ENCODE assay signal across 9 cellular contexts in the genomic region with DNA sequence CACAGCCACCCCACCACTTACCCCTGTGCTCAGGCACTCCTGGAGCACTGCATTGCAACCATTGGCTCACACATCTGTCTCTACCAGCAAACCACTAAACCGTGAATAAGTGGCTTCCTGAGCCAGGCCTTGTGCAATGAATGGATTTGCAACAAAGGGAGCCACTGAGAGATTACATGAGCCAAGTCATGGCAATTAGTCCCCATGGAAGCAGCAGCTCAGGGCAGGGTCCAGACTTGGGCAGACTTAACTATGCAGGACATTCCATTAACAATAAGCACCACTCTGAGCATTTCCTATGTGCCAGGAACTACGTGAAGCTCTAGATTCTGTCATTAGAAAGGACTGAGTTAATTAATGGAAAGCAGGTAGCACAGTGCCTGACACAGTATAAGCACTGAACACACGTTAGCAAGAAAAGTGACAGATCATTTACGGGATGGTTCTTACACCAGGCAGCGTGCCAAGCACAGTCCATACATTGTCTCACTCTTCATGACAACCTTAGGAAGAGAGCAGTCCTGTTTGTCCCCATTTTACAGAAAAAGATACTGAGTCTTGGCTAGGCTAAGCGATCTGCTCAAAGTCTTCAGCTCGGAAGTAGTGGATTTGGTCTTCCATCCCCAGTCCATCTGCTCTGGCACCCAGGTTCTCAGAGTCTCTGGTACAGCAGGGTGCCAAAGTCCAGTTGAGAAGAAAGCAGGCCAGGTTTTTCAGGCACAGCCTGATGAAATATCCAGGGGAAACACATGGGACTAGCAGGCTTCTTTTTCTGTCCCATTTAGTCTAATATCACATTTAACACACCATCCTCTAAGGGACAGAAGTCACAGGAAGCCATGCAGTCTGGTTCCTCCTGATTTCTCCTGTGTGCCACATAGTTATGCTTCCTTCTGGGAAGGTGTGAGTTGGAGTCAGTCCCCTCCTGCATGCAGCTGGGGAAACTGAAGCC. TPM values are rescaled to one million over a fixed set of nuclear protein-coding genes. Genes with fewer than 3 reads are reported as not detected.
DNase-seq lines count a peak whose midpoint lies in the region; ATAC-seq and TF ChIP-seq lines count a peak whose summit lies in the region.
"Had no signal": no experiment of that assay in that cellular context is flagged by ENCODE, and none has a peak within 500 bp of the region (broad histone marks: within the 10 kb centered on the region; RNA-seq: fewer than 3 reads in every experiment).

No MANE protein-coding gene starts in this region.

- no peaks in the 10 kb centered on the region for H3K27me3 ChIP-seq in right lobe of liver

- no peak for TF ChIP-seq CTCF in right lobe of liver (IDR thresholded peaks at IDR 0.05)

- intact Hi-C loops in right lobe of liver (cut with DNase I) = no loop called here

- H3K36me3 ChIP-seq in right lobe of liver = no peaks in the 10 kb centered on the region

- H3K9me3 ChIP-seq in right lobe of liver = no peaks in the 10 kb centered on the region

- 20% methylated on average over 4 of the region's 7 CpGs for WGBS in right lobe of liver (ENCODE audit: insufficient coverage, low coverage, low lambda C conversion rate, missing lambda C conversion rate)

- H3K4me1 ChIP-seq in right lobe of liver = peaks cover 0 to 64% (median 28%) of the 10 kb centered on the region in 4 donors

- peak; percentile 31 for DNase-seq in GDM1 (lab: John Stamatoyannopoulos, UW)
- peak; percentile 33 for DNase-seq in NCI-H2081 treated with DMSO at 0.1 percent for 48 hours (lab: John Stamatoyannopoulos, UW)
- peak; percentile 84 for DNase-seq in amniotic epithelial cell (ENCODE audit: low read depth)
- DNase-seq in right lobe of liver = peak in 2 of 3 donors; percentile 66 to 85
- no peak for DNase-seq in stimulated activated CD4-positive, alpha-beta T cell treated with anti-CD3 and anti-CD28 coated beads, Interleukin-2, amount 100 ng/mL, for 48 hours
- DNase-seq in mucosa of gallbladder (ENCODE audit: low spot score) = no peak

- peak; percentile 9 for TF ChIP-seq POLR2A in right lobe of liver (IDR thresholded peaks at IDR 0.05)

- ATAC-seq in right lobe of liver (peak; percentile 68 to 83 (median 79)), GM21529 (IDR thresholded peaks at IDR 0.05; ENCODE audit: unreplicated experiment) (no peak), GM18511 (IDR thresholded peaks at IDR 0.05; ENCODE audit: unreplicated experiment) (no peak)

- H3K27ac ChIP-seq in right lobe of liver = peak overlapping the region; percentile 48 to 84 (median 73)
- H3K27ac ChIP-seq: KMS-11 had no signal

- no peak overlapping the region for H3K4me3 ChIP-seq in right lobe of liver

RNA-seq across cellular contexts. Expression of a gene that starts 44.1 kb away (rescaled TPM):
- total RNA-seq in right lobe of liver = 100 to 1,000 TPM in 2 of 6 experiments, 10 to 100 TPM in 4; 31.1 to 213 (median 86.1) TPM
- 0.58 TPM for total RNA-seq in mucosa of gallbladder

Comparison
In these comparisons a context has a peak if more than half of its experiments do, and no peak if none do; other contexts are left out.
1. DNase-seq: peak in GDM1 (single experiment), NCI-H2081 treated with DMSO at 0.1 percent for 48 hours (single experiment), amniotic epithelial cell (single experiment) and right lobe of liver (2 of 3); none in stimulated activated CD4-positive, alpha-beta T cell treated with anti-CD3 and anti-CD28 coated beads, Interleukin-2, amount 100 ng/mL, for 48 hours (0 of 2) and mucosa of gallbladder (single experiment).
2. ATAC-seq: peak in right lobe of liver (4 of 4); none in GM21529 (single experiment) and GM18511 (single experiment).
3. RNA of a gene that starts 44.1 kb away (total RNA-seq): 31.1 to 213 TPM in right lobe of liver; 0.58 TPM in mucosa of gallbladder (single experiment); every median in the first group is over 10 times any median in the second.